ENCODE assay signal across 9 cellular contexts in genomic region chr1:31216016-31216415, GRCh38. TPM values are rescaled to one million over a fixed set of nuclear protein-coding genes. Genes with fewer than 3 reads are reported as not detected.
DNase-seq lines count a peak whose midpoint lies in the region; ATAC-seq and TF ChIP-seq lines count a peak whose summit lies in the region.
"Had no signal": no experiment of that assay in that cellular context is flagged by ENCODE, and none has a peak within 500 bp of the region (broad histone marks: within the 10 kb centered on the region; RNA-seq: fewer than 3 reads in every experiment).

No MANE protein-coding gene starts in this region.

- peak; percentile 70 to 81 for ATAC-seq in left cardiac atrium
- no peak for ATAC-seq in naive thymus-derived CD8-positive, alpha-beta T cell
- ATAC-seq in GM18873 (IDR thresholded peaks at IDR 0.05; ENCODE audit: low FRiP score, unreplicated experiment): no peak

- H3K27me3 ChIP-seq in stomach: peaks cover 0 to 16% (median 0%) of the 10 kb centered on the region in 3 donors

- H3K27me3 Mint-ChIP-seq in naive thymus-derived CD8-positive, alpha-beta T cell: peaks cover 0 to 7% (median 4%) of the 10 kb centered on the region in 5 donors
- H3K27me3 Mint-ChIP-seq in activated T-cell treated with anti-CD3 and anti-CD28 coated beads, Interleukin-2, amount 50 U/mL, for 24 hours: no peaks in the 10 kb centered on the region

- 13 to 24% (median 15%) methylated on average over 10 of the region's 10 CpGs for WGBS in stomach, 5 donors

- no peak for TF ChIP-seq CTCF in stomach (IDR thresholded peaks at IDR 0.05)

- H3K36me3 ChIP-seq in stomach: no peaks in the 10 kb centered on the region

- POLR2A ChIA-PET in naive thymus-derived CD8-positive, alpha-beta T cell (lab: Charles Lee): no interaction called here

- peaks cover 0 to 6% (median 5%) of the 10 kb centered on the region in 4 donors for H3K4me1 ChIP-seq in stomach

- DNase-seq in NCI-H128 (lab: John Stamatoyannopoulos, UW; ENCODE audit: unreplicated experiment) (peak; percentile 44), SW480 (ENCODE audit: low spot score) (peak; percentile 38), left cardiac atrium (peak; percentile 76), stomach (peak; percentile 54)
- DNase-seq in stimulated activated CD4-positive, alpha-beta T cell treated with anti-CD3 and anti-CD28 coated beads, Interleukin-2, amount 100 ng/mL, for 24 hours: no peak
- no peak for DNase-seq in naive thymus-derived CD8-positive, alpha-beta T cell
- DNase-seq in activated T-cell treated with anti-CD3 and anti-CD28 coated beads, Interleukin-2, amount 50 U/mL, for 24 hours: no peak

- TF ChIP-seq POLR2A in stomach (IDR thresholded peaks at IDR 0.05): no peak

- H3K9me3 ChIP-seq in stomach: peaks cover 0 to 1% (median 0%) of the 10 kb centered on the region in 4 donors

- H3K36me3 Mint-ChIP-seq in naive thymus-derived CD8-positive, alpha-beta T cell: peaks cover 0 to 3% (median 2%) of the 10 kb centered on the region in 3 donors
- no peaks in the 10 kb centered on the region for H3K36me3 Mint-ChIP-seq in activated T-cell treated with anti-CD3 and anti-CD28 coated beads, Interleukin-2, amount 50 U/mL, for 24 hours (ENCODE audit: low read depth)

- no peak overlapping the region for H3K4me3 ChIP-seq in stomach

- H3K27ac Mint-ChIP-seq in naive thymus-derived CD8-positive, alpha-beta T cell: no peak overlapping the region
- no peak overlapping the region for H3K27ac Mint-ChIP-seq in activated T-cell treated with anti-CD3 and anti-CD28 coated beads, Interleukin-2, amount 50 U/mL, for 24 hours

- intact Hi-C loops in left cardiac atrium (cut with DNase I): no loop called here
- intact Hi-C loops in stomach (cut with DNase I; ENCODE audit: low total_unique reads): no loop called here

- no peak overlapping the region for H3K27ac ChIP-seq in stomach

- no peak for TF ChIP-seq EP300 in stomach (IDR thresholded peaks at IDR 0.05)

- peaks cover 0 to 15% (median 3%) of the 10 kb centered on the region in 9 donors for H3K9me3 Mint-ChIP-seq in naive thymus-derived CD8-positive, alpha-beta T cell
- peaks cover 5% of the 10 kb centered on the region for H3K9me3 Mint-ChIP-seq in activated T-cell treated with anti-CD3 and anti-CD28 coated beads, Interleukin-2, amount 50 U/mL, for 24 hours

- no peaks in the 10 kb centered on the region for H3K4me1 Mint-ChIP-seq in naive thymus-derived CD8-positive, alpha-beta T cell
- no peaks in the 10 kb centered on the region for H3K4me1 Mint-ChIP-seq in activated T-cell treated with anti-CD3 and anti-CD28 coated beads, Interleukin-2, amount 50 U/mL, for 24 hours (ENCODE audit: low read depth)

- no peak overlapping the region for H3K4me3 Mint-ChIP-seq in naive thymus-derived CD8-positive, alpha-beta T cell
- H3K4me3 Mint-ChIP-seq in activated T-cell treated with anti-CD3 and anti-CD28 coated beads, Interleukin-2, amount 50 U/mL, for 24 hours: no peak overlapping the region

RNA-seq across cellular contexts. Expression of gene NKAIN1, which starts 23.7 kb away (rescaled TPM):
- total RNA-seq in left cardiac atrium (under 1 TPM in 1 of 2 donors, not detected in 1; 0.15 TPM), stomach (not detected)
- polyA plus RNA-seq in stomach: under 1 TPM in 1 of 3 donors, not detected in 2; 0.08 TPM
- not detected for total RNA-seq in naive thymus-derived CD8-positive, alpha-beta T cell
- polyA plus RNA-seq in naive thymus-derived CD8-positive, alpha-beta T cell: not detected
- total RNA-seq: activated CD8-positive, alpha-beta memory T cell treated with anti-CD3 and anti-CD28 coated beads for 36 hours had no signal

Comparison
In these comparisons a context has a peak if more than half of its experiments do, and no peak if none do; other contexts are left out.
1. DNase-seq: peak in NCI-H128 (single experiment), SW480 (single experiment), left cardiac atrium (single experiment) and stomach (single experiment); none in stimulated activated CD4-positive, alpha-beta T cell treated with anti-CD3 and anti-CD28 coated beads, Interleukin-2, amount 100 ng/mL, for 24 hours (0 of 2), naive thymus-derived CD8-positive, alpha-beta T cell (0 of 10) and activated T-cell treated with anti-CD3 and anti-CD28 coated beads, Interleukin-2, amount 50 U/mL, for 24 hours (single experiment).
2. ATAC-seq: peak in left cardiac atrium (2 of 2); none in naive thymus-derived CD8-positive, alpha-beta T cell (0 of 2) and GM18873 (single experiment).